In the genomic region with DNA sequence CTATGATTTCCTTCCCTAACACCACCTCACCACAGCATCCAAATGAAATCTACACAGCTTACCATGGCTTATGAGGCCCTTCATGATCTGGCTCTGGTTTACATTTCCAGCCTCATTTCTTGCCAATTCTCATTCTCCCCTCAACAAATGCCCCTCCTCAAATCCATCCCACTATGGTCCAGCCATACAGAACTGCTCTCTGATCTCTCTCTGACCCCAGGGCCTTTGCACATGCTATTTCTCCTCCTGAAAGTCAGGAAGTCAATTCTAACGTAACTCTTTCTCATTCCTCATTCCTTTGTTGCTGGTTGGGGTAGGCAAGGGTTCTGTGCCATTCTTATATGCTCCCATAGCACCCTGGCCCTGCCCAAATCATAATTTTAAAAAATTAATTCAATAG, we compare ENCODE assay signal across 17 cellular contexts.
DNase-seq lines count a peak whose midpoint lies in the region; ATAC-seq, FAIRE-seq and TF ChIP-seq lines count a peak whose summit lies in the region.
"Had no signal": no experiment of that assay in that cellular context is flagged by ENCODE, and none has a peak within 500 bp of the region (broad histone marks: within the 10 kb centered on the region; RNA-seq: fewer than 3 reads in every experiment).

No MANE protein-coding gene starts in this region.

- no peak overlapping the region for H3K4me3 Mint-ChIP-seq in stimulated activated memory B cell treated with anti-CD40 and anti-IgM and Interleukin-4, amounts not matched to agents 10 μg/mL and 1 μg/mL and 100 μg/mL, for 72 hours
- H3K4me3 Mint-ChIP-seq: CD4-positive, alpha-beta memory T cell; GM23338 had no signal

- H3K4me1 Mint-ChIP-seq in stimulated activated memory B cell treated with anti-CD40 and anti-IgM and Interleukin-4, amounts not matched to agents 10 μg/mL and 1 μg/mL and 100 μg/mL, for 72 hours = peaks cover 29% of the 10 kb centered on the region

- peaks cover 7% of the 10 kb centered on the region for H3K9me3 Mint-ChIP-seq in stimulated activated memory B cell treated with anti-CD40 and anti-IgM and Interleukin-4, amounts not matched to agents 10 μg/mL and 1 μg/mL and 100 μg/mL, for 72 hours

- H3K27ac ChIP-seq in HEK293 (ENCODE audit: extremely low read depth, low read depth, low read length) (no peak overlapping the region), K562 (ENCODE audit: extremely low read depth, low read depth, low read length) (no peak overlapping the region)

- WGBS in K562 (ENCODE audit: insufficient coverage, low coverage, missing lambda C conversion rate) = 13% methylated on average over 1 of the region's 1 CpG

- no peaks in the 10 kb centered on the region for H4K20me1 ChIP-seq in K562 (replicated peaks; ENCODE audit: control insufficient read depth, insufficient read depth, low read length)

- TF ChIP-seq RAD21 in K562 (CRISPR knock-in tag; conservative IDR thresholded peaks at IDR 0.05 in 1 of 2, IDR thresholded peaks at IDR 0.05 in 1 of 2) = no peak

- H3K79me2 ChIP-seq in K562 (ENCODE audit: control insufficient read depth, insufficient read depth, low read length) = no peaks in the 10 kb centered on the region

- intact Hi-C loops in K562 (cut with micrococcal nuclease) = no loop called here

- BruUV-seq in K562 (replicated peaks; lab: Mats Ljungman, UMichigan) = no TSS peak

- no peak overlapping the region for H3K9ac ChIP-seq in K562 (ENCODE audit: insufficient read depth in 1 of 2, low read depth in 2 of 2, low read length in 2 of 2)

- no peaks in the 10 kb centered on the region for H3K9me1 ChIP-seq in K562 (ENCODE audit: control insufficient read depth, insufficient read depth, low read length)

- H3K4me3 ChIP-seq in HEK293 (ENCODE audit: low read depth, low read length) (no peak overlapping the region), K562 (no peak overlapping the region)
- H3K4me3 ChIP-seq: GM12878, GM23338 had no signal

- ATAC-seq in K562 (no peak), HG02852 (IDR thresholded peaks at IDR 0.05; ENCODE audit: unreplicated experiment) (no peak)
- no peak for ATAC-seq in stimulated activated memory B cell treated with anti-CD40 and anti-IgM and Interleukin-4, amounts not matched to agents 10 μg/mL and 1 μg/mL and 100 μg/mL, for 72 hours
- ATAC-seq: GM23338 had no signal

- POLR2A ChIA-PET in HEK293 (lab: Yijun Ruan, JAX) (no interaction called here), K562 (lab: Yijun Ruan, JAX) (interaction anchor here (1.5 kb wide), 1 partner anchor 13 kb away, joined by 4 read pairs; no protein-coding TSS in a partner anchor)

- H3K9me3 ChIP-seq in HEK293 (ENCODE audit: control insufficient read depth, insufficient read depth, low read depth, low read length) = no peaks in the 10 kb centered on the region
- no peaks in the 10 kb centered on the region for H3K9me3 ChIP-seq in K562 (replicated peaks; ENCODE audit: control insufficient read depth, insufficient read depth, low read depth, low read length)

- FAIRE-seq in K562 (lab: Jason Lieb, UNC) = no peak
- FAIRE-seq: G401.6, GM12878, GM18507 had no signal

- H3K36me3 ChIP-seq in HEK293 (ENCODE audit: control insufficient read depth in 2 of 2, insufficient read depth in 1 of 2, low read length in 2 of 2) = no peaks in the 10 kb centered on the region
- no peaks in the 10 kb centered on the region for H3K36me3 ChIP-seq in K562 (ENCODE audit: control insufficient read depth, insufficient read depth, low read length)

- H3K27ac Mint-ChIP-seq in stimulated activated memory B cell treated with anti-CD40 and anti-IgM and Interleukin-4, amounts not matched to agents 10 μg/mL and 1 μg/mL and 100 μg/mL, for 72 hours = peak overlapping the region; percentile 81
- H3K27ac Mint-ChIP-seq: CD4-positive, alpha-beta memory T cell; GM23338 had no signal

- no peak overlapping the region for H3K4me2 ChIP-seq in K562 (ENCODE audit: insufficient read depth, low read length)
- H3K4me2 ChIP-seq: GM23338 had no signal

- peaks cover 10% of the 10 kb centered on the region for H3K27me3 Mint-ChIP-seq in stimulated activated memory B cell treated with anti-CD40 and anti-IgM and Interleukin-4, amounts not matched to agents 10 μg/mL and 1 μg/mL and 100 μg/mL, for 72 hours

- CTCF ChIA-PET in HEK293 (lab: Yijun Ruan, JAX) (no interaction called here), K562 (lab: Yijun Ruan, JAX; ENCODE audit: low intra/inter-chr PET ratio) (no interaction called here)

- DNase-seq in K562 (ENCODE audit: extremely low read depth in 1 of 4, low spot score in 3 of 4) = peak in 1 of 4 experiments; percentile 4
- no peak for DNase-seq in GOT3 (lab: John Stamatoyannopoulos, UW)
- no peak for DNase-seq in MV-4-11 (lab: John Stamatoyannopoulos, UW)
- DNase-seq: C1 segment of cervical spinal cord; CD4-positive, alpha-beta memory T cell; COR-L47; DMS153; DND-41; H7; HCEC 1CT had no signal

- TF ChIP-seq EP300 in K562 (IDR thresholded peaks at IDR 0.05; ENCODE audit: low read length) = no peak

- TF ChIP-seq POLR2A in K562 (conservative IDR thresholded peaks at IDR 0.05) = no peak

- peaks cover 8% of the 10 kb centered on the region for H3K36me3 Mint-ChIP-seq in stimulated activated memory B cell treated with anti-CD40 and anti-IgM and Interleukin-4, amounts not matched to agents 10 μg/mL and 1 μg/mL and 100 μg/mL, for 72 hours

- no peak overlapping the region for H2AFZ ChIP-seq in K562 (ENCODE audit: low read depth, low read length)
- H2AFZ ChIP-seq: GM23338 had no signal

- H3K4me1 ChIP-seq in HEK293 (ENCODE audit: control insufficient read depth, insufficient read depth, low read length) (no peaks in the 10 kb centered on the region), K562 (replicated peaks in 1 of 2; ENCODE audit: control insufficient read depth in 2 of 2, insufficient read depth in 2 of 2, low read length in 2 of 2) (peaks cover 0 to 3% of the 10 kb centered on the region in 2 experiments; a peak in 2 of 5 replicates)

- TF ChIP-seq CTCF in HEK293 (tag by site-specific recombination; IDR thresholded peaks at IDR 0.05) (no peak), K562 (IDR thresholded peaks at IDR 0.05 in 2 of 3, conservative IDR thresholded peaks at IDR 0.05 in 1 of 3; ENCODE audit: insufficient read depth in 2 of 3, low read depth in 1 of 3, low read length in 3 of 3) (no peak)

- in situ Hi-C loops in K562 (cut with MboI) = no loop called here

- peaks cover 0 to 3% of the 10 kb centered on the region in 2 experiments; a peak in 1 of 5 replicates for H3K27me3 ChIP-seq in K562 (ENCODE audit: control insufficient read depth in 2 of 2, insufficient read depth in 2 of 2, low read length in 2 of 2)

TF ChIP-seq in HEK293, 187 proteins besides CTCF, POLR2A, EP300 and RAD21:
- peak; percentile 95 for TF ChIP-seq ZNF623 (tag by site-specific recombination; IDR thresholded peaks at IDR 0.05)
- TF ChIP-seq, protein P1, sequence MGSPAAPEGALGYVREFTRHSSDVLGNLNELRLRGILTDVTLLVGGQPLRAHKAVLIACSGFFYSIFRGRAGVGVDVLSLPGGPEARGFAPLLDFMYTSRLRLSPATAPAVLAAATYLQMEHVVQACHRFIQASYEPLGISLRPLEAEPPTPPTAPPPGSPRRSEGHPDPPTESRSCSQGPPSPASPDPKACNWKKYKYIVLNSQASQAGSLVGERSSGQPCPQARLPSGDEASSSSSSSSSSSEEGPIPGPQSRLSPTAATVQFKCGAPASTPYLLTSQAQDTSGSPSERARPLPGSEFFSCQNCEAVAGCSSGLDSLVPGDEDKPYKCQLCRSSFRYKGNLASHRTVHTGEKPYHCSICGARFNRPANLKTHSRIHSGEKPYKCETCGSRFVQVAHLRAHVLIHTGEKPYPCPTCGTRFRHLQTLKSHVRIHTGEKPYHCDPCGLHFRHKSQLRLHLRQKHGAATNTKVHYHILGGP (tag by site-specific recombination; IDR thresholded peaks at IDR 0.05) = no peak
TF ChIP-seq in HEK293: peak in this region for 1.

TF ChIP-seq in K562, 482 proteins besides CTCF, POLR2A, EP300 and RAD21 (continues in another document):
- no peak for TF ChIP-seq ZNF212 (CRISPR knock-in tag; IDR thresholded peaks at IDR 0.05)
- 0 out of 2 replicates have a peak, but pooled peaks have one; percentile 23 for TF ChIP-seq SMARCA5 (IDR thresholded peaks at IDR 0.05)
- TF ChIP-seq CEBPZ (IDR thresholded peaks at IDR 0.05; ENCODE audit: borderline replicate concordance, low read depth, low read length) = no peak
- TF ChIP-seq RBM25 (IDR thresholded peaks at IDR 0.05; ENCODE audit: low read depth, low read length, severe bottlenecking) = peak; percentile 59
- TF ChIP-seq ZBTB1 (CRISPR knock-in tag; IDR thresholded peaks at IDR 0.05; ENCODE audit: borderline replicate concordance, low read depth) = no peak
- TF ChIP-seq CHD1 (IDR thresholded peaks at IDR 0.05; ENCODE audit: low read length) = no peak
- 0 out of 4 replicates have a peak, but pooled peaks of 1 of the 2 experiments have one; percentile 35 for TF ChIP-seq KDM1A (IDR thresholded peaks at IDR 0.05)
- no peak for TF ChIP-seq L3MBTL2 (IDR thresholded peaks at IDR 0.05)
